8 cellular contexts compared by ENCODE assay signal in the genomic region with DNA sequence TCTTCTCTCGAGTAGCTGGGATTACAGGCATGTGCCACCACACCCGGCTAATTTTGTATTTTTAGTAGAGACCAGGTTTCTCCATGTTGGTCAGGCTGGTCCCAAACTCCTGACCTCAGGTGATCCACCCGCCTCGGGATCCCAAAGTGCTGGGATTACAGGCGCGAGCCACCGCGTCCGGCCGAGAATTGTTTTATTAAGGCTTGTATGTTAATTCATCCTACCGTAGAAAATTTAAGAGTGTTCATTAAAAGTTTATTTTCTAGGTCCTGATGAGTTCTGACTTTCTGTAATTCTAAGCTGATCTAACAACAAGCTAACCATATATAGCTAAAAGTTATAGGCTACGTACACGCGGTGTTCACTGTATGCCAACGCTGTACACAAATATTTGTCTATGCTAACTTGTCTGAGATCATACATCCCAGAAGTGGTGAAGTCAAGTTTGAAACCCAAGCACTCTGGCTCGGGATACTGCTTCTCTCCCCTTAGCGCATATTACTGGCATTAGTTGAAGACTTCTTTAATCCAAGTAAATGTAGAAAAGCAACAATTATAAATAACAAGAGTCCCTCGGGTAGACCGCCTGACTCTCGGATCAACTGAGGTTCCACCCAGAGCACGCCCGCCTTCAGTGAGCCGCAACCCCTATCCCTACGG. TPM values are rescaled to one million over a fixed set of nuclear protein-coding genes. Genes with fewer than 3 reads are reported as not detected.
DNase-seq lines count a peak whose midpoint lies in the region; ATAC-seq and TF ChIP-seq lines count a peak whose summit lies in the region.

No MANE protein-coding gene starts in this region.

- TF ChIP-seq CTCF in HFF-Myc (IDR thresholded peaks at IDR 0.05; ENCODE audit: low read depth, low read length, missing control alignments) (no peak), MM.1S (IDR thresholded peaks at IDR 0.05; ENCODE audit: low read length) (no peak), retinal pigment epithelial cell (conservative IDR thresholded peaks at IDR 0.05; ENCODE audit: low read depth, low read length) (no peak)

- H3K4me3 ChIP-seq in HFF-Myc (replicated peaks; ENCODE audit: low read depth, low read length) (peak overlapping the region; percentile 92), MM.1S (ENCODE audit: low read length) (peak overlapping the region; percentile 87), retinal pigment epithelial cell (ENCODE audit: low read length) (peak overlapping the region; percentile 98)

- intact Hi-C loops in left ventricle myocardium superior (cut with micrococcal nuclease), result no loop called here

- H4K20me1 ChIP-seq in MM.1S (ENCODE audit: insufficient read depth, low read length), result peaks cover 3% of the 10 kb centered on the region; the same call in 1 of the 2 replicates

- peak; percentile 54 to 67 for ATAC-seq in activated naive CD4-positive, alpha-beta T cell treated with anti-CD3 and anti-CD28 coated beads, Interleukin-2, amount 50 U/mL, for 72 hours
- peak; percentile 53 for ATAC-seq in left ventricle myocardium superior

- no peaks in the 10 kb centered on the region for H3F3A ChIP-seq in MM.1S (ENCODE audit: insufficient read depth, low read length)

- DNase-seq in NCI-H1417 (lab: John Stamatoyannopoulos, UW), result peak in 2 of 3 experiments; percentile 37 to 61
- no peak for DNase-seq in NCI-H1417 treated with DMSO at 0.1 percent for 48 hours (lab: John Stamatoyannopoulos, UW)
- DNase-seq in HFF-Myc (ENCODE audit: extremely low read depth, low read depth), result peak; percentile 31
- DNase-seq in MM.1S, result peak; percentile 12
- no peak for DNase-seq in activated naive CD4-positive, alpha-beta T cell treated with anti-CD3 and anti-CD28 coated beads, Interleukin-2, amount 50 U/mL, for 72 hours (ENCODE audit: low spot score in 2 of 2)
- no peak for DNase-seq in left ventricle myocardium superior
- peak; percentile 25 for DNase-seq in retinal pigment epithelial cell (ENCODE audit: low read depth)
- no peak for DNase-seq in NCI-H1092 (lab: John Stamatoyannopoulos, UW)

- peaks cover 13% of the 10 kb centered on the region in 2 donors for H3K36me3 Mint-ChIP-seq in activated naive CD4-positive, alpha-beta T cell treated with anti-CD3 and anti-CD28 coated beads, Interleukin-2, amount 50 U/mL, for 72 hours

- H3K9ac ChIP-seq in MM.1S (ENCODE audit: low read length), result peak overlapping the region; percentile 84

- no peaks in the 10 kb centered on the region for H3K9me3 Mint-ChIP-seq in activated naive CD4-positive, alpha-beta T cell treated with anti-CD3 and anti-CD28 coated beads, Interleukin-2, amount 50 U/mL, for 72 hours

- no peaks in the 10 kb centered on the region for H3K36me3 ChIP-seq in MM.1S (replicated peaks; ENCODE audit: insufficient read depth, low read length)

- peaks cover 4% of the 10 kb centered on the region for H3K4me1 ChIP-seq in MM.1S (ENCODE audit: low read length)

- H3K9me2 ChIP-seq in MM.1S (replicated peaks; ENCODE audit: insufficient read depth, low read length), result no peaks in the 10 kb centered on the region

- H3K27ac Mint-ChIP-seq in activated naive CD4-positive, alpha-beta T cell treated with anti-CD3 and anti-CD28 coated beads, Interleukin-2, amount 50 U/mL, for 72 hours, result peak overlapping the region; percentile 96 to 98

- no peaks in the 10 kb centered on the region for H3K9me3 ChIP-seq in MM.1S (replicated peaks; ENCODE audit: insufficient read depth, low read length)

- peaks cover 45% of the 10 kb centered on the region for H3K79me2 ChIP-seq in MM.1S (ENCODE audit: low read length)

- H3K27ac ChIP-seq in MM.1S (ENCODE audit: low read length), result peak overlapping the region; percentile 42; the same call in 1 of the 2 replicates

- H2AFZ ChIP-seq in MM.1S (ENCODE audit: low read length), result peak overlapping the region; percentile 81

- H3K4me2 ChIP-seq in MM.1S (ENCODE audit: low read depth, low read length), result peak overlapping the region; percentile 86

- no peaks in the 10 kb centered on the region for H3K27me3 ChIP-seq in MM.1S (replicated peaks; ENCODE audit: insufficient read depth, low read length)

RNA-seq across cellular contexts. Expression of a gene that starts 0.6 kb away (rescaled TPM):
- 10 to 100 TPM; 49.3 to 53.9 TPM for total RNA-seq in activated naive CD4-positive, alpha-beta T cell treated with anti-CD3 and anti-CD28 coated beads, Interleukin-2, amount 50 U/mL, for 72 hours
- total RNA-seq in left ventricle myocardium superior, result 63.3 TPM

RNA-seq across cellular contexts. Expression of a gene that starts 13.8 kb away (rescaled TPM):
- 1 to 10 TPM in 1 of 2 donors, under 1 TPM in 1; 0.20 to 1.0 TPM for total RNA-seq in activated naive CD4-positive, alpha-beta T cell treated with anti-CD3 and anti-CD28 coated beads, Interleukin-2, amount 50 U/mL, for 72 hours
- 7.5 TPM for total RNA-seq in left ventricle myocardium superior

Comparison
In these comparisons a context has a peak if more than half of its experiments do, and no peak if none do; other contexts are left out.
1. DNase-seq: peak in NCI-H1417 (2 of 3), HFF-Myc (single experiment), MM.1S (single experiment) and retinal pigment epithelial cell (single experiment); none in NCI-H1417 treated with DMSO at 0.1 percent for 48 hours (single experiment), activated naive CD4-positive, alpha-beta T cell treated with anti-CD3 and anti-CD28 coated beads, Interleukin-2, amount 50 U/mL, for 72 hours (0 of 2), left ventricle myocardium superior (single experiment) and NCI-H1092 (single experiment).
2. Peak in every context shown above with its lines, with median percentiles within 50 percentile points of each other: H3K4me3 ChIP-seq.